ENCODE assay signal across 8 cellular contexts in genomic region chr17:78041401-78042179, GRCh38.
DNase-seq lines count a peak whose midpoint lies in the region; ATAC-seq and TF ChIP-seq lines count a peak whose summit lies in the region.

No MANE protein-coding gene starts in this region.

- H3K36me3 ChIP-seq in heart left ventricle = peaks cover 0 to 31% (median 12%) of the 10 kb centered on the region in 9 donors
- H3K36me3 ChIP-seq in stomach = peaks cover 0 to 15% (median 10%) of the 10 kb centered on the region in 4 donors

- ATAC-seq in heart left ventricle = peak in 3 of 4 donors; percentile 1 to 25 (median 13)
- ATAC-seq in activated CD8-positive, alpha-beta memory T cell treated with anti-CD3 and anti-CD28 coated beads, Interleukin-2, amount 10 ng/mL, durations not matched to agents 7 days and 5 days = no peak

- no peaks in the 10 kb centered on the region for H3K9me3 Mint-ChIP-seq in activated T-helper 1 cell treated with anti-CD3 and anti-CD28 coated beads, Interleukin-12 subunit alpha, Interleukin-12 subunit beta, Interleukin-2, Interleukin-4 antibody, amounts not matched to agents 30 ng/mL and 10 ng/mL and 1 ng/mL, durations not matched to agents 14 hours and 24 hours and 36 hours
- no peaks in the 10 kb centered on the region for H3K9me3 Mint-ChIP-seq in activated CD8-positive, alpha-beta memory T cell treated with anti-CD3 and anti-CD28 coated beads, Interleukin-2, amount 10 ng/mL, durations not matched to agents 7 days and 5 days (ENCODE audit: low read depth)

- peaks cover 0 to 61% (median 15%) of the 10 kb centered on the region in 12 donors for H3K4me1 ChIP-seq in heart left ventricle
- H3K4me1 ChIP-seq in stomach = peaks cover 7 to 37% (median 20%) of the 10 kb centered on the region in 4 donors

- H3K4me3 Mint-ChIP-seq in activated T-helper 1 cell treated with anti-CD3 and anti-CD28 coated beads, Interleukin-12 subunit alpha, Interleukin-12 subunit beta, Interleukin-2, Interleukin-4 antibody, amounts not matched to agents 30 ng/mL and 10 ng/mL and 1 ng/mL, durations not matched to agents 14 hours and 24 hours and 36 hours = peak overlapping the region; percentile 54
- no peak overlapping the region for H3K4me3 Mint-ChIP-seq in activated CD8-positive, alpha-beta memory T cell treated with anti-CD3 and anti-CD28 coated beads, Interleukin-2, amount 10 ng/mL, durations not matched to agents 7 days and 5 days

- no peaks in the 10 kb centered on the region for H3K4me1 Mint-ChIP-seq in activated T-helper 1 cell treated with anti-CD3 and anti-CD28 coated beads, Interleukin-12 subunit alpha, Interleukin-12 subunit beta, Interleukin-2, Interleukin-4 antibody, amounts not matched to agents 30 ng/mL and 10 ng/mL and 1 ng/mL, durations not matched to agents 14 hours and 24 hours and 36 hours (ENCODE audit: low read depth)
- peaks cover 6% of the 10 kb centered on the region for H3K4me1 Mint-ChIP-seq in activated CD8-positive, alpha-beta memory T cell treated with anti-CD3 and anti-CD28 coated beads, Interleukin-2, amount 10 ng/mL, durations not matched to agents 7 days and 5 days

- H3K27me3 ChIP-seq in heart left ventricle = no peaks in the 10 kb centered on the region
- H3K27me3 ChIP-seq in stomach = no peaks in the 10 kb centered on the region

- TF ChIP-seq CTCF in heart left ventricle (IDR thresholded peaks at IDR 0.05) (no peak), stomach (IDR thresholded peaks at IDR 0.05) (no peak)

- peaks cover 18% of the 10 kb centered on the region for H3K36me3 Mint-ChIP-seq in activated T-helper 1 cell treated with anti-CD3 and anti-CD28 coated beads, Interleukin-12 subunit alpha, Interleukin-12 subunit beta, Interleukin-2, Interleukin-4 antibody, amounts not matched to agents 30 ng/mL and 10 ng/mL and 1 ng/mL, durations not matched to agents 14 hours and 24 hours and 36 hours (ENCODE audit: low read depth)
- H3K36me3 Mint-ChIP-seq in activated CD8-positive, alpha-beta memory T cell treated with anti-CD3 and anti-CD28 coated beads, Interleukin-2, amount 10 ng/mL, durations not matched to agents 7 days and 5 days = peaks cover 28% of the 10 kb centered on the region

- CTCF ChIA-PET in activated CD8-positive, alpha-beta memory T cell treated with anti-CD3 and anti-CD28 coated beads, Interleukin-2, amount 10 ng/mL, durations not matched to agents 7 days and 5 days (lab: Charles Lee) = interaction anchor here (0.9 to 1.3 kb wide), 3 partner anchors 18 to 63 kb away, joined by 3 read pairs; no protein-coding TSS in a partner anchor

- H3K9me3 ChIP-seq in heart left ventricle (no peaks in the 10 kb centered on the region), stomach (no peaks in the 10 kb centered on the region)

- peak overlapping the region; percentile 18 to 68 (median 56) for H3K4me3 ChIP-seq in heart left ventricle
- H3K4me3 ChIP-seq in stomach = peak overlapping the region; percentile 49 to 53 (median 49)

- no peaks in the 10 kb centered on the region for H3K27me3 Mint-ChIP-seq in activated T-helper 1 cell treated with anti-CD3 and anti-CD28 coated beads, Interleukin-12 subunit alpha, Interleukin-12 subunit beta, Interleukin-2, Interleukin-4 antibody, amounts not matched to agents 30 ng/mL and 10 ng/mL and 1 ng/mL, durations not matched to agents 14 hours and 24 hours and 36 hours (ENCODE audit: insufficient read depth)
- H3K27me3 Mint-ChIP-seq in activated CD8-positive, alpha-beta memory T cell treated with anti-CD3 and anti-CD28 coated beads, Interleukin-2, amount 10 ng/mL, durations not matched to agents 7 days and 5 days = no peaks in the 10 kb centered on the region

- H3K27ac ChIP-seq in heart left ventricle = peak overlapping the region; percentile 80 to 98 (median 92)
- H3K27ac ChIP-seq in stomach = peak overlapping the region; percentile 80 to 90 (median 84)

- DNase-seq in DMS79 treated with DMSO at 0.1 percent for 48 hours (lab: John Stamatoyannopoulos, UW) (peak; percentile 22), DMS79 (lab: John Stamatoyannopoulos, UW) (no peak), heart left ventricle (no peak), stomach (no peak), NCI-H748 (lab: John Stamatoyannopoulos, UW; ENCODE audit: unreplicated experiment) (no peak), NCI-H2029 treated with DMSO at 0.1 percent for 48 hours (lab: John Stamatoyannopoulos, UW) (no peak)
- no peak for DNase-seq in activated T-helper 1 cell treated with anti-CD3 and anti-CD28 coated beads, Interleukin-12 subunit alpha, Interleukin-12 subunit beta, Interleukin-2, Interleukin-4 antibody, amounts not matched to agents 30 ng/mL and 10 ng/mL and 1 ng/mL, durations not matched to agents 14 hours and 24 hours and 36 hours (ENCODE audit: low spot score)
- no peak for DNase-seq in activated CD8-positive, alpha-beta memory T cell treated with anti-CD3 and anti-CD28 coated beads, Interleukin-2, amount 10 ng/mL, durations not matched to agents 7 days and 5 days

- H3K27ac Mint-ChIP-seq in activated T-helper 1 cell treated with anti-CD3 and anti-CD28 coated beads, Interleukin-12 subunit alpha, Interleukin-12 subunit beta, Interleukin-2, Interleukin-4 antibody, amounts not matched to agents 30 ng/mL and 10 ng/mL and 1 ng/mL, durations not matched to agents 14 hours and 24 hours and 36 hours = no peak overlapping the region
- no peak overlapping the region for H3K27ac Mint-ChIP-seq in activated CD8-positive, alpha-beta memory T cell treated with anti-CD3 and anti-CD28 coated beads, Interleukin-2, amount 10 ng/mL, durations not matched to agents 7 days and 5 days

- TF ChIP-seq POLR2A in heart left ventricle (IDR thresholded peaks at IDR 0.05) = no peak
- no peak for TF ChIP-seq POLR2A in stomach (IDR thresholded peaks at IDR 0.05)

- TF ChIP-seq EP300 in stomach (IDR thresholded peaks at IDR 0.05) = no peak

- whole genome bisulfite sequencing in heart left ventricle, 4 donors = 32 to 40% (median 38%) methylated on average over 6 of the region's 6 CpGs
- WGBS in stomach, 5 donors = 45 to 53% (median 47%) methylated on average over 6 of the region's 6 CpGs

- intact Hi-C loops in activated T-helper 1 cell treated with anti-CD3 and anti-CD28 coated beads, Interleukin-12 subunit alpha, Interleukin-12 subunit beta, Interleukin-2, Interleukin-4 antibody, amounts not matched to agents 30 ng/mL and 10 ng/mL and 1 ng/mL, durations not matched to agents 14 hours and 24 hours and 36 hours (cut with micrococcal nuclease) = no loop called here
- intact Hi-C loops in heart left ventricle (cut with DNase I) (loop anchor here in 1 of 10 donors (2.0 kb wide), 1 partner anchor 41 kb away; no protein-coding TSS in a partner anchor), stomach (cut with DNase I; ENCODE audit: low total_unique reads) (no loop called here)
